In the genomic region with DNA sequence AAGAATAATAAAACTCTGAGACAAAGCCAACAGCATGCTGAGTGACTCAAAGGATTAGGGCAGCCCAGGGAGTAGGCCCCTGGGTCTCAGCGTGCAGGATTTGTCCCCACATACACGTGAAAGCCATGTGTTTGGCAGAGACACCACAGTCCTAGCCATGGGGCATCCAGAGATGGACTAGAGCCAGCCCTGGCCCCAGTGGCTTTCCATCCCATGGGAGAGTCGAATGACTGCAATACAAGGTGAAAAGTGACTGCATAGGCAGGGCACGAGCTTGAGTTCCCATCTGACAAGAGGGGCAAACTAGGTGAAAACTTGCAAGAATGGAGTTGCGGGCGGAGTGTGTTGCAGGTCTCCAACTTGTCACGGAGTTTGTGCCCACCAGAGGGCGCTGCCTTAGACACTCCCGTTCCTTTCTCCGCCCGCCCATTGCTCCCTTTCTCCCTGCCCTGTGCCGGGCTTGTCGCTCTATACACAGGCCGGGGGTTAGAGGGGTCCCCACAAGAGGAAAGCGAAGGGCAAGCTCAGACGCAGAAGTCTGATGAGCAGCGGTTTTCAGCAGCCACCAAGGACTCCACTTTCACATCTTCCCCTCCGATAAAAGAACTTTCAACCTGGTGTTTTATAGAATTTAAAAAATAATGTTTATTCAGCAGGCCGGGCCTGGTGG, we compare ENCODE assay signal across 9 cellular contexts. TPM values are rescaled to one million over a fixed set of nuclear protein-coding genes. Genes with fewer than 3 reads are reported as not detected.
DNase-seq lines count a peak whose midpoint lies in the region; ATAC-seq, FAIRE-seq and TF ChIP-seq lines count a peak whose summit lies in the region.
"Had no signal": no experiment of that assay in that cellular context is flagged by ENCODE, and none has a peak within 500 bp of the region (broad histone marks: within the 10 kb centered on the region; RNA-seq: fewer than 3 reads in every experiment).

No MANE protein-coding gene starts in this region.

- TF ChIP-seq POLR2A in GM12891 (IDR thresholded peaks at IDR 0.05; ENCODE audit: low read depth, low read length), result no peak

- H3K36me3 ChIP-seq in skeletal muscle satellite cell (ENCODE audit: insufficient read depth, low read length), result no peaks in the 10 kb centered on the region

- no peak overlapping the region for H3K9ac ChIP-seq in skeletal muscle satellite cell (ENCODE audit: low read depth, low read length)

- DNase-seq in GM12891 (ENCODE audit: insufficient read length, low spot score), result peak; percentile 60
- DNase-seq in NCI-H146 treated with DMSO at 0.1 percent for 48 hours (lab: John Stamatoyannopoulos, UW; ENCODE audit: unreplicated experiment), result peak; percentile 58
- DNase-seq in T1000 (lab: John Stamatoyannopoulos, UW), result peak; percentile 77
- DNase-seq in astrocyte of the cerebellum (ENCODE audit: low read depth), result peak; percentile 68
- peak in 46 of 51 donors; percentile 26 to 92 (median 62) for DNase-seq in hypothalamus (lab: John Stamatoyannopoulos, UW)

- peaks cover 14% of the 10 kb centered on the region for H3K4me1 ChIP-seq in skeletal muscle satellite cell (ENCODE audit: control insufficient read depth, insufficient read depth, low read length)

- peak; percentile 72 for FAIRE-seq in GM12891 (lab: Jason Lieb, UNC)

- no peak overlapping the region for H3K4me3 ChIP-seq in astrocyte of the cerebellum (ENCODE audit: low read depth, low read length)
- peak overlapping the region; percentile 21 for H3K4me3 ChIP-seq in skeletal muscle satellite cell (ENCODE audit: low read length)
- H3K4me3 ChIP-seq: skin epidermis had no signal

- in situ Hi-C loops in astrocyte of the cerebellum (cut with HindIII; ENCODE audit: low sequenced_read_pairs), result loop anchor here (5.0 kb wide), 1 partner anchor 65 kb away; no protein-coding TSS in a partner anchor

- ATAC-seq in GM21367 (IDR thresholded peaks at IDR 0.05; ENCODE audit: unreplicated experiment), result no peak

- TF ChIP-seq CTCF in 22Rv1 (IDR thresholded peaks at IDR 0.05), result peak; percentile 91
- peak; percentile 77 for TF ChIP-seq CTCF in astrocyte of the cerebellum (IDR thresholded peaks at IDR 0.05; ENCODE audit: low read depth, low read length, missing control alignments)

- H3K4me2 ChIP-seq in skeletal muscle satellite cell (ENCODE audit: low read length), result peak overlapping the region; percentile 64

- no peaks in the 10 kb centered on the region for H3K9me3 ChIP-seq in skeletal muscle satellite cell (replicated peaks; ENCODE audit: low read length)

- peak overlapping the region; percentile 100 for H3K27ac ChIP-seq in 22Rv1

- H3K27me3 ChIP-seq in skeletal muscle satellite cell (ENCODE audit: control insufficient read depth, insufficient read depth, low read length), result no peaks in the 10 kb centered on the region

TF ChIP-seq in GM12891, 5 proteins besides CTCF, POLR2A, EP300 and RAD21:
- TF ChIP-seq POU2F2 (IDR thresholded peaks at IDR 0.05; ENCODE audit: low read depth, low read length), result no peak
- no peak for TF ChIP-seq POLR2AphosphoS5 (IDR thresholded peaks at IDR 0.05; ENCODE audit: low read depth, low read length)
- TF ChIP-seq SPI1 (IDR thresholded peaks at IDR 0.05; ENCODE audit: low read depth, low read length), result no peak
- TF ChIP-seq TAF1 (IDR thresholded peaks at IDR 0.05; ENCODE audit: low read depth, low read length), result no peak
- no peak for TF ChIP-seq PAX5 (IDR thresholded peaks at IDR 0.05; ENCODE audit: insufficient read depth, low read length, severe bottlenecking)

RNA-seq across cellular contexts. Expression of a gene that starts 24.2 kb away (rescaled TPM):
- 0.62 TPM for polyA plus RNA-seq in GM12891 (2012; ENCODE audit: low read depth, missing spikeins)
- total RNA-seq in skeletal muscle satellite cell (2012; rRNA removed), result 18.8 and 28.0 TPM in 2 replicates

RNA-seq across cellular contexts. Expression of a gene that starts 53.4 kb away (rescaled TPM):
- 2.5 TPM for polyA plus RNA-seq in GM12891 (2012; ENCODE audit: low read depth, missing spikeins)
- total RNA-seq in skeletal muscle satellite cell (2012; rRNA removed), result 7.1 and 9.2 TPM in 2 replicates
